Comparison of ENCODE assay signal across 18 cellular contexts in genomic region chr17:290626-291025, GRCh38.
DNase-seq lines count a peak whose midpoint lies in the region; ATAC-seq and TF ChIP-seq lines count a peak whose summit lies in the region.
"Had no signal": no experiment of that assay in that cellular context is flagged by ENCODE, and none has a peak within 500 bp of the region (broad histone marks: within the 10 kb centered on the region; RNA-seq: fewer than 3 reads in every experiment).

No MANE protein-coding gene starts in this region.

- intact Hi-C loops in ovary (cut with DNase I), result loop anchor here in 1 of 4 donors (10.0 kb wide), 1 partner anchor 56 kb away; no protein-coding TSS in a partner anchor
- intact Hi-C loops in CD4-positive, alpha-beta T cell (cut with DNase I, micrococcal nuclease), result no loop called here
- intact Hi-C loops in transverse colon (cut with DNase I; ENCODE audit: low total_unique reads), result no loop called here

- WGBS in ovary, 3 donors, result 92 to 94% (median 93%) methylated on average over 18 of the region's 18 CpGs
- WGBS in transverse colon (ENCODE audit: low coverage in 1 of 2), 2 donors, result 92% methylated on average over 18 of the region's 18 CpGs; no CpG with 5 or more reads in 1 of the 2 donors

- peaks cover 14% of the 10 kb centered on the region for H3K4me1 Mint-ChIP-seq in activated naive CD8-positive, alpha-beta T cell treated with anti-CD3 and anti-CD28 coated beads, Interleukin-2, amount 10 ng/mL, durations not matched to agents 7 days and 5 days
- H3K4me1 Mint-ChIP-seq in activated naive CD8-positive, alpha-beta T cell treated with anti-CD3 and anti-CD28 coated beads, Interleukin-2, amount 50 U/mL, for 24 hours, result peaks cover 7% of the 10 kb centered on the region
- no peaks in the 10 kb centered on the region for H3K4me1 Mint-ChIP-seq in chondrocyte (ENCODE audit: low read depth)
- no peaks in the 10 kb centered on the region for H3K4me1 Mint-ChIP-seq in CD4-positive, alpha-beta T cell (ENCODE audit: low read depth)

- CTCF ChIA-PET in CD4-positive, alpha-beta T cell (lab: Charles Lee), result no interaction called here

- H3K4me3 Mint-ChIP-seq in activated naive CD8-positive, alpha-beta T cell treated with anti-CD3 and anti-CD28 coated beads, Interleukin-2, amount 10 ng/mL, durations not matched to agents 7 days and 5 days, result no peak overlapping the region
- no peak overlapping the region for H3K4me3 Mint-ChIP-seq in activated naive CD8-positive, alpha-beta T cell treated with anti-CD3 and anti-CD28 coated beads, Interleukin-2, amount 50 U/mL, for 24 hours
- no peak overlapping the region for H3K4me3 Mint-ChIP-seq in chondrocyte (ENCODE audit: unreplicated experiment)
- no peak overlapping the region for H3K4me3 Mint-ChIP-seq in CD4-positive, alpha-beta T cell
- H3K4me3 Mint-ChIP-seq: CD4-positive, CD25-positive, alpha-beta regulatory T cell; HFFc6 had no signal

- H3K4me3 ChIP-seq in ovary (no peak overlapping the region), transverse colon (no peak overlapping the region)
- H3K4me3 ChIP-seq: PC-9, SK-N-MC had no signal

- H3K9me3 ChIP-seq in ovary, result no peaks in the 10 kb centered on the region
- H3K9me3 ChIP-seq in CD4-positive, alpha-beta T cell (ENCODE audit: control insufficient read depth, low read length), result no peaks in the 10 kb centered on the region
- no peaks in the 10 kb centered on the region for H3K9me3 ChIP-seq in transverse colon

- TF ChIP-seq POLR2A in ovary (IDR thresholded peaks at IDR 0.05) (no peak), transverse colon (IDR thresholded peaks at IDR 0.05) (no peak)

- TF ChIP-seq EP300 in ovary (IDR thresholded peaks at IDR 0.05), result no peak
- no peak for TF ChIP-seq EP300 in transverse colon (IDR thresholded peaks at IDR 0.05; ENCODE audit: low read depth)

- no peaks in the 10 kb centered on the region for H3K27me3 ChIP-seq in ovary
- H3K27me3 ChIP-seq in CD4-positive, alpha-beta T cell (ENCODE audit: control insufficient read depth, insufficient read depth, low read length), result no peaks in the 10 kb centered on the region
- no peaks in the 10 kb centered on the region for H3K27me3 ChIP-seq in transverse colon

- no peaks in the 10 kb centered on the region for H3K36me3 Mint-ChIP-seq in activated naive CD8-positive, alpha-beta T cell treated with anti-CD3 and anti-CD28 coated beads, Interleukin-2, amount 10 ng/mL, durations not matched to agents 7 days and 5 days
- no peaks in the 10 kb centered on the region for H3K36me3 Mint-ChIP-seq in activated naive CD8-positive, alpha-beta T cell treated with anti-CD3 and anti-CD28 coated beads, Interleukin-2, amount 50 U/mL, for 24 hours (ENCODE audit: low read depth)
- H3K36me3 Mint-ChIP-seq in chondrocyte (ENCODE audit: low read depth), result no peaks in the 10 kb centered on the region
- no peaks in the 10 kb centered on the region for H3K36me3 Mint-ChIP-seq in CD4-positive, alpha-beta T cell (ENCODE audit: low read depth)

- H3K4me1 ChIP-seq in ovary (ENCODE audit: insufficient read depth) (no peaks in the 10 kb centered on the region), transverse colon (no peaks in the 10 kb centered on the region)

- DNase-seq in activated naive CD8-positive, alpha-beta T cell treated with anti-CD3 and anti-CD28 coated beads, Interleukin-2, amount 10 ng/mL, durations not matched to agents 7 days and 5 days, result peak; percentile 7
- DNase-seq in activated naive CD8-positive, alpha-beta T cell treated with anti-CD3 and anti-CD28 coated beads, Interleukin-2, amount 50 U/mL, for 24 hours, result no peak
- peak; percentile 42 for DNase-seq in chondrocyte (ENCODE audit: low spot score)
- peak in 3 of 5 donors; percentile 9 to 24 (median 16) for DNase-seq in ovary
- peak; percentile 20 for DNase-seq in ureter (ENCODE audit: low spot score)
- no peak for DNase-seq in CD4-positive, alpha-beta T cell
- DNase-seq in transverse colon, result no peak
- DNase-seq: CD4-positive, CD25-positive, alpha-beta regulatory T cell; DMS79 treated with DMSO at 0.1 percent for 48 hours; GOT3; HFFc6; KG1; NCI-H1092 treated with DMSO at 0.1 percent for 48 hours; NCI-H1694 treated with DMSO at 0.1 percent for 48 hours; PC-9 had no signal

- no peaks in the 10 kb centered on the region for H3K9me3 Mint-ChIP-seq in activated naive CD8-positive, alpha-beta T cell treated with anti-CD3 and anti-CD28 coated beads, Interleukin-2, amount 10 ng/mL, durations not matched to agents 7 days and 5 days
- no peaks in the 10 kb centered on the region for H3K9me3 Mint-ChIP-seq in activated naive CD8-positive, alpha-beta T cell treated with anti-CD3 and anti-CD28 coated beads, Interleukin-2, amount 50 U/mL, for 24 hours
- H3K9me3 Mint-ChIP-seq in chondrocyte (ENCODE audit: low read depth), result no peaks in the 10 kb centered on the region
- H3K9me3 Mint-ChIP-seq in CD4-positive, alpha-beta T cell, result no peaks in the 10 kb centered on the region
- H3K9me3 Mint-ChIP-seq: CD4-positive, CD25-positive, alpha-beta regulatory T cell; HFFc6 had no signal

- H3K27ac ChIP-seq in ovary (no peak overlapping the region), transverse colon (no peak overlapping the region)
- H3K27ac ChIP-seq in CD4-positive, alpha-beta T cell (ENCODE audit: low read depth, low read length), result no peak overlapping the region
- H3K27ac ChIP-seq: HL-60, PC-9, SK-N-MC had no signal

- no peak for TF ChIP-seq CTCF in chondrocyte (IDR thresholded peaks at IDR 0.05)
- no peak for TF ChIP-seq CTCF in ovary (IDR thresholded peaks at IDR 0.05)
- TF ChIP-seq CTCF in CD4-positive, alpha-beta T cell (IDR thresholded peaks at IDR 0.05), result no peak
- no peak for TF ChIP-seq CTCF in transverse colon (IDR thresholded peaks at IDR 0.05)

- no peaks in the 10 kb centered on the region for H3K27me3 Mint-ChIP-seq in activated naive CD8-positive, alpha-beta T cell treated with anti-CD3 and anti-CD28 coated beads, Interleukin-2, amount 10 ng/mL, durations not matched to agents 7 days and 5 days
- H3K27me3 Mint-ChIP-seq in activated naive CD8-positive, alpha-beta T cell treated with anti-CD3 and anti-CD28 coated beads, Interleukin-2, amount 50 U/mL, for 24 hours, result no peaks in the 10 kb centered on the region
- H3K27me3 Mint-ChIP-seq in chondrocyte (ENCODE audit: low read depth), result peaks cover 6% of the 10 kb centered on the region
- H3K27me3 Mint-ChIP-seq in CD4-positive, alpha-beta T cell, result no peaks in the 10 kb centered on the region
- H3K27me3 Mint-ChIP-seq: CD4-positive, CD25-positive, alpha-beta regulatory T cell had no signal

- no peak overlapping the region for H3K27ac Mint-ChIP-seq in activated naive CD8-positive, alpha-beta T cell treated with anti-CD3 and anti-CD28 coated beads, Interleukin-2, amount 10 ng/mL, durations not matched to agents 7 days and 5 days
- no peak overlapping the region for H3K27ac Mint-ChIP-seq in activated naive CD8-positive, alpha-beta T cell treated with anti-CD3 and anti-CD28 coated beads, Interleukin-2, amount 50 U/mL, for 24 hours
- H3K27ac Mint-ChIP-seq in chondrocyte (ENCODE audit: unreplicated experiment), result no peak overlapping the region
- no peak overlapping the region for H3K27ac Mint-ChIP-seq in CD4-positive, alpha-beta T cell
- H3K27ac Mint-ChIP-seq: CD4-positive, CD25-positive, alpha-beta regulatory T cell; HFFc6 had no signal

- ATAC-seq in activated naive CD8-positive, alpha-beta T cell treated with anti-CD3 and anti-CD28 coated beads, Interleukin-2, amount 10 ng/mL, durations not matched to agents 7 days and 5 days (ENCODE audit: low read depth), result no peak
- no peak for ATAC-seq in activated naive CD8-positive, alpha-beta T cell treated with anti-CD3 and anti-CD28 coated beads, Interleukin-2, amount 50 U/mL, for 24 hours
- ATAC-seq in CD4-positive, alpha-beta T cell (ENCODE audit: poor library complexity), result no peak
- ATAC-seq in GM21717 (IDR thresholded peaks at IDR 0.05; ENCODE audit: unreplicated experiment), result no peak

- POLR2A ChIA-PET in activated naive CD8-positive, alpha-beta T cell treated with anti-CD3 and anti-CD28 coated beads, Interleukin-2, amount 10 ng/mL, durations not matched to agents 7 days and 5 days (lab: Charles Lee), result no interaction called here
- POLR2A ChIA-PET in CD4-positive, alpha-beta T cell (lab: Charles Lee), result no interaction called here

- in situ Hi-C loops in transverse colon (cut with MboI; ENCODE audit: low pct_ligation_motif_present in 1 of 4, low pct_unique_long_range_greater_than_20kb in 1 of 4, low sequenced_read_pairs in 3 of 4), result no loop called here

- H3K36me3 ChIP-seq in ovary (no peaks in the 10 kb centered on the region), transverse colon (no peaks in the 10 kb centered on the region)

Comparison
In these comparisons a context has a peak if more than half of its experiments do, and no peak if none do; other contexts are left out.
1. DNase-seq: peak in activated naive CD8-positive, alpha-beta T cell treated with anti-CD3 and anti-CD28 coated beads, Interleukin-2, amount 10 ng/mL, durations not matched to agents 7 days and 5 days (single experiment), chondrocyte (single experiment), ovary (3 of 5) and ureter (single experiment); none in activated naive CD8-positive, alpha-beta T cell treated with anti-CD3 and anti-CD28 coated beads, Interleukin-2, amount 50 U/mL, for 24 hours (single experiment), CD4-positive, alpha-beta T cell (0 of 10) and transverse colon (single experiment).